ENCODE assay signal across 8 cellular contexts in the genomic region with DNA sequence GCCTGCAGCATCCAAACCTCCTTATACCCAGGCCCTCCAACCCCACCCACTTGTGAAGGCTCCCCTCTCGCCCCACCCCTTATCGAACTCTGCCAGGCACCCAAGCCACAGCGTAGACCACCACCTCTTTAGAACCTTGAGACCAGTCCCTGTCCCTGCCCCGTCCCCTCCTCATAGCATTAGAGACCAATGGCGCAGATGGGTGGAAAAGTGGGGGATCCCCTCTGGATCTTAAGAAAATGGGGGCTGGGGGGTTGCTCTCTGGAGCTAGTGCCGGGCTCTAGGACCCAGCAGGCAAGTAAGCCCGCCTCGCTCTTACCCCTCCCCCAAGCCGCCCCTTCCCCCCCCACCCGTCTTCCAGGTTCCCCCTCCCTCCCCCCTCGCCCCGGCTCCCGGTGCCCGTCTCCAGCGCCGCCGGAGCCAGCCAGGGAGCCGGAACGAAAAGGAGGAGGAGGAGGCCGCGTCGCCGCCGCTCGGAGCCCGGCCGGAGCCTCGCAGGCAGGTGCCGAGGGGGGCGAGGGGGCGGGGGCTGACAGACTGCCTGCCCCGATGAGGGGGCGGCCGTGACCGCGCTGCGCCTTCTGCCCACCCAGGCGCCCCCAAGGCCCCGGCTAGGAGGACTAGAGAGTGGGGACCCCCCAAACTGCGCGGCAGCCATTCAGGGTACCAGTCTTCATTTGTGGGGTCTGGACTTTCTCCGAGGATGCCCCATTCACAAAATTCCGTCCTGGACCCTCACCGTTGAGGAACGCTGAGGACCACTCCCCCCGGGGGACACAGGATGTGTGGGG. TPM values are rescaled to one million over a fixed set of nuclear protein-coding genes. Genes with fewer than 3 reads are reported as not detected.
DNase-seq lines count a peak whose midpoint lies in the region; ATAC-seq and TF ChIP-seq lines count a peak whose summit lies in the region.

A gene with protein sequence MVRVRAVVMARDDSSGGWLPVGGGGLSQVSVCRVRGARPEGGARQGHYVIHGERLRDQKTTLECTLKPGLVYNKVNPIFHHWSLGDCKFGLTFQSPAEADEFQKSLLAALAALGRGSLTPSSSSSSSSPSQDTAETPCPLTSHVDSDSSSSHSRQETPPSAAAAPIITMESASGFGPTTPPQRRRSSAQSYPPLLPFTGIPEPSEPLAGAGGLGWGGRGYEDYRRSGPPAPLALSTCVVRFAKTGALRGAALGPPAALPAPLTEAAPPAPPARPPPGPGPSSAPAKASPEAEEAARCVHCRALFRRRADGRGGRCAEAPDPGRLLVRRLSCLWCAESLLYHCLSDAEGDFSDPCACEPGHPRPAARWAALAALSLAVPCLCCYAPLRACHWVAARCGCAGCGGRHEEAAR (plus strand): TSS at position 388 of the 791 bp plus-strand sequence. CDS start 1,606 bp downstream, outside the sequence.

- H3K4me1 Mint-ChIP-seq in chondrocyte (ENCODE audit: low read depth): peaks cover 20% of the 10 kb centered on the region

- H3K27ac Mint-ChIP-seq in chondrocyte (ENCODE audit: unreplicated experiment): peak within 1 kb of the TSS; percentile 96

- H3K36me3 Mint-ChIP-seq in chondrocyte (ENCODE audit: low read depth): peaks cover 2% of the 10 kb centered on the region

- peak; percentile 42 for DNase-seq in GM13976 (ENCODE audit: low spot score)
- DNase-seq in NCI-H748 (lab: John Stamatoyannopoulos, UW; ENCODE audit: unreplicated experiment): peak; percentile 87
- no peak for DNase-seq in chondrocyte (ENCODE audit: low spot score)
- DNase-seq in left colon: peak in 1 of 2 donors; percentile 24
- DNase-seq in GOT3 (lab: John Stamatoyannopoulos, UW): no peak
- no peak for DNase-seq in NOMO-1 (lab: John Stamatoyannopoulos, UW; ENCODE audit: unreplicated experiment in 2 of 2)

- H3K9me3 Mint-ChIP-seq in chondrocyte (ENCODE audit: low read depth): no peaks in the 10 kb centered on the region

- intact Hi-C loops in left colon (cut with DNase I, micrococcal nuclease): no loop called here

- peak within 1 kb of the TSS; percentile 92 for H3K4me3 Mint-ChIP-seq in chondrocyte (ENCODE audit: unreplicated experiment)

- peak; percentile 13 for ATAC-seq in left colon

- H3K27me3 Mint-ChIP-seq in chondrocyte (ENCODE audit: low read depth): no peaks in the 10 kb centered on the region

- TF ChIP-seq CTCF in 22Rv1 (IDR thresholded peaks at IDR 0.05) (no peak), GM13976 (IDR thresholded peaks at IDR 0.05; ENCODE audit: borderline replicate concordance, control extremely low read depth, extremely low read depth, insufficient read depth, missing control alignments) (no peak), chondrocyte (IDR thresholded peaks at IDR 0.05) (no peak)

- H3K27ac ChIP-seq in 22Rv1 (peak within 1 kb of the TSS; percentile 78), temporal lobe (ENCODE audit: low read depth, low read length) (peak within 1 kb of the TSS; percentile 69)

- in situ Hi-C loops in GM13976 (cut with MboI; ENCODE audit: low sequenced_read_pairs, unreplicated experiment): no loop called here

RNA-seq across cellular contexts. Expression of the gene that starts here (rescaled TPM):
- 3.2 to 4.6 TPM (median 4.6 TPM) in 3 replicates for total RNA-seq in chondrocyte
- total RNA-seq in left colon: 1 to 10 TPM in 1 of 2 donors, under 1 TPM in 1; 0.28 to 1.6 TPM
- 2.0 TPM for total RNA-seq in temporal lobe

Comparison
In these comparisons a context has a peak if more than half of its experiments do, and no peak if none do; other contexts are left out.
1. DNase-seq: peak in GM13976 (single experiment) and NCI-H748 (single experiment); none in chondrocyte (single experiment), GOT3 (single experiment) and NOMO-1 (0 of 2).